In genomic region chr4:128241981-128242380, GRCh38 we compare ENCODE assay signal across 1 cellular context.
TF ChIP-seq lines count a peak whose summit lies in the region.

No MANE protein-coding gene starts in this region.

TF ChIP-seq in HepG2, 621 proteins besides CTCF, POLR2A, EP300 and RAD21:
- peak; percentile 97 for TF ChIP-seq ZNF564 (CRISPR knock-in tag; IDR thresholded peaks at IDR 0.05)
- TF ChIP-seq ZEB1 (IDR thresholded peaks at IDR 0.05; ENCODE audit: insufficient replicate concordance, low read depth): no peak
